ENCODE assay signal across 1 cellular context in the genomic region with DNA sequence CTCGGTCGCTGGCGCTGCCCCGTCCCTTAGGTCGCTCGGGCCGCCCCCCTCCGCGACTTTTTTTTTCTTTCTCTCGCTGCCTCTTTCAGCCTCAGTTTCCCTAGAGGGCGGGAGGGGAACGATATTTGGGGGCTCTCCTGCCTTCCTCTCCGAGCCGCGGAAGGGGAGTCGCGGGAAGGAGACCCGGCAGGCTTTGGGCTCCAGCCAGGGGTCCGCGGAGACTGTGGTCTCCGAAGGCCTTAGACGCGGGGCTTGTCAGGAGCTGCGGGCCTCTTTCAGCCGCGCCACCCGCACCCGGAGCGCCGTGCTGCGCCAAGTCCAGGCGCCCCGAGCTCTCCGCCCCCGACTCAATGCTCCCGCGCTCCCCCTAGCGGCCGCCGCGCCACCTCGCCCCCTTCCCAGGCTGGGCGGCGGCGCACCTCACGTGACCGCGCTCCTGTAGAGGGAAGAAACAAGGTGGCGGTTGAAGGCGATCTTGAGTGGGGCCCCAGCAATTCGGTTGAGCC.
TF ChIP-seq lines count a peak whose summit lies in the region.

A gene (plus strand): TSS at position 427 of the 506 bp plus-strand sequence. CDS start 14,010 bp downstream, outside the sequence.

TF ChIP-seq in K562, 482 proteins besides CTCF, POLR2A, EP300 and RAD21 (continued from another document and continues in another):
- TF ChIP-seq, protein P1, sequence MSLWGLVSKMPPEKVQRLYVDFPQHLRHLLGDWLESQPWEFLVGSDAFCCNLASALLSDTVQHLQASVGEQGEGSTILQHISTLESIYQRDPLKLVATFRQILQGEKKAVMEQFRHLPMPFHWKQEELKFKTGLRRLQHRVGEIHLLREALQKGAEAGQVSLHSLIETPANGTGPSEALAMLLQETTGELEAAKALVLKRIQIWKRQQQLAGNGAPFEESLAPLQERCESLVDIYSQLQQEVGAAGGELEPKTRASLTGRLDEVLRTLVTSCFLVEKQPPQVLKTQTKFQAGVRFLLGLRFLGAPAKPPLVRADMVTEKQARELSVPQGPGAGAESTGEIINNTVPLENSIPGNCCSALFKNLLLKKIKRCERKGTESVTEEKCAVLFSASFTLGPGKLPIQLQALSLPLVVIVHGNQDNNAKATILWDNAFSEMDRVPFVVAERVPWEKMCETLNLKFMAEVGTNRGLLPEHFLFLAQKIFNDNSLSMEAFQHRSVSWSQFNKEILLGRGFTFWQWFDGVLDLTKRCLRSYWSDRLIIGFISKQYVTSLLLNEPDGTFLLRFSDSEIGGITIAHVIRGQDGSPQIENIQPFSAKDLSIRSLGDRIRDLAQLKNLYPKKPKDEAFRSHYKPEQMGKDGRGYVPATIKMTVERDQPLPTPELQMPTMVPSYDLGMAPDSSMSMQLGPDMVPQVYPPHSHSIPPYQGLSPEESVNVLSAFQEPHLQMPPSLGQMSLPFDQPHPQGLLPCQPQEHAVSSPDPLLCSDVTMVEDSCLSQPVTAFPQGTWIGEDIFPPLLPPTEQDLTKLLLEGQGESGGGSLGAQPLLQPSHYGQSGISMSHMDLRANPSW (CRISPR knock-in tag; IDR thresholded peaks at IDR 0.05): no peak
- TF ChIP-seq NFRKB (IDR thresholded peaks at IDR 0.05; ENCODE audit: low read depth) (no peak), SIN3B (IDR thresholded peaks at IDR 0.05; ENCODE audit: low read depth) (no peak), PCBP1 (IDR thresholded peaks at IDR 0.05; ENCODE audit: low read depth, low read length, poor library complexity, severe bottlenecking) (no peak), ZNF239 (CRISPR knock-in tag; IDR thresholded peaks at IDR 0.05) (no peak), ZC3H4 (CRISPR knock-in tag; IDR thresholded peaks at IDR 0.05; ENCODE audit: borderline replicate concordance) (no peak), RBBP5 (IDR thresholded peaks at IDR 0.05; ENCODE audit: borderline replicate concordance, insufficient read depth, low read length, poor library complexity, severe bottlenecking) (no peak), SNIP1 (IDR thresholded peaks at IDR 0.05; ENCODE audit: low read depth) (no peak), DMBX1 (CRISPR knock-in tag; IDR thresholded peaks at IDR 0.05; ENCODE audit: borderline replicate concordance) (no peak), HMG20B (CRISPR knock-in tag; IDR thresholded peaks at IDR 0.05) (no peak), U2AF1 (optimal IDR thresholded peaks at IDR 0.05; ENCODE audit: low read depth, low read length) (peak; percentile 61), ZNF174 (CRISPR knock-in tag; IDR thresholded peaks at IDR 0.05) (no peak), TCFL5 (CRISPR knock-in tag; conservative IDR thresholded peaks at IDR 0.05) (no peak), ELF1 (tag; IDR thresholded peaks at IDR 0.05) (no peak), MCM5 (IDR thresholded peaks at IDR 0.05; ENCODE audit: low read depth) (no peak), CREB1 (IDR thresholded peaks at IDR 0.05) (0 out of 2 replicates have a peak, but pooled peaks have one; percentile 22), CREB1 (CRISPR knock-in tag; IDR thresholded peaks at IDR 0.05) (no peak), TAF1 (IDR thresholded peaks at IDR 0.05; ENCODE audit: control insufficient read depth, extremely low read depth, insufficient read depth, low read length, severe bottlenecking) (peak; percentile 72), NFE2 (IDR thresholded peaks at IDR 0.05; ENCODE audit: low read depth) (no peak), EHMT2 (IDR thresholded peaks at IDR 0.05) (no peak)
- TF ChIP-seq, protein P2, sequence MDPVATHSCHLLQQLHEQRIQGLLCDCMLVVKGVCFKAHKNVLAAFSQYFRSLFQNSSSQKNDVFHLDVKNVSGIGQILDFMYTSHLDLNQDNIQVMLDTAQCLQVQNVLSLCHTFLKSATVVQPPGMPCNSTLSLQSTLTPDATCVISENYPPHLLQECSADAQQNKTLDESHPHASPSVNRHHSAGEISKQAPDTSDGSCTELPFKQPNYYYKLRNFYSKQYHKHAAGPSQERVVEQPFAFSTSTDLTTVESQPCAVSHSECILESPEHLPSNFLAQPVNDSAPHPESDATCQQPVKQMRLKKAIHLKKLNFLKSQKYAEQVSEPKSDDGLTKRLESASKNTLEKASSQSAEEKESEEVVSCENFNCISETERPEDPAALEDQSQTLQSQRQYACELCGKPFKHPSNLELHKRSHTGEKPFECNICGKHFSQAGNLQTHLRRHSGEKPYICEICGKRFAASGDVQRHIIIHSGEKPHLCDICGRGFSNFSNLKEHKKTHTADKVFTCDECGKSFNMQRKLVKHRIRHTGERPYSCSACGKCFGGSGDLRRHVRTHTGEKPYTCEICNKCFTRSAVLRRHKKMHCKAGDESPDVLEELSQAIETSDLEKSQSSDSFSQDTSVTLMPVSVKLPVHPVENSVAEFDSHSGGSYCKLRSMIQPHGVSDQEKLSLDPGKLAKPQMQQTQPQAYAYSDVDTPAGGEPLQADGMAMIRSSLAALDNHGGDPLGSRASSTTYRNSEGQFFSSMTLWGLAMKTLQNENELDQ (CRISPR knock-in tag; IDR thresholded peaks at IDR 0.05; ENCODE audit: borderline replicate concordance): no peak
- TF ChIP-seq, protein P3, sequence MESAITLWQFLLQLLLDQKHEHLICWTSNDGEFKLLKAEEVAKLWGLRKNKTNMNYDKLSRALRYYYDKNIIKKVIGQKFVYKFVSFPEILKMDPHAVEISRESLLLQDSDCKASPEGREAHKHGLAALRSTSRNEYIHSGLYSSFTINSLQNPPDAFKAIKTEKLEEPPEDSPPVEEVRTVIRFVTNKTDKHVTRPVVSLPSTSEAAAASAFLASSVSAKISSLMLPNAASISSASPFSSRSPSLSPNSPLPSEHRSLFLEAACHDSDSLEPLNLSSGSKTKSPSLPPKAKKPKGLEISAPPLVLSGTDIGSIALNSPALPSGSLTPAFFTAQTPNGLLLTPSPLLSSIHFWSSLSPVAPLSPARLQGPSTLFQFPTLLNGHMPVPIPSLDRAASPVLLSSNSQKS (CRISPR knock-in tag; IDR thresholded peaks at IDR 0.05): no peak
- TF ChIP-seq, protein P4, sequence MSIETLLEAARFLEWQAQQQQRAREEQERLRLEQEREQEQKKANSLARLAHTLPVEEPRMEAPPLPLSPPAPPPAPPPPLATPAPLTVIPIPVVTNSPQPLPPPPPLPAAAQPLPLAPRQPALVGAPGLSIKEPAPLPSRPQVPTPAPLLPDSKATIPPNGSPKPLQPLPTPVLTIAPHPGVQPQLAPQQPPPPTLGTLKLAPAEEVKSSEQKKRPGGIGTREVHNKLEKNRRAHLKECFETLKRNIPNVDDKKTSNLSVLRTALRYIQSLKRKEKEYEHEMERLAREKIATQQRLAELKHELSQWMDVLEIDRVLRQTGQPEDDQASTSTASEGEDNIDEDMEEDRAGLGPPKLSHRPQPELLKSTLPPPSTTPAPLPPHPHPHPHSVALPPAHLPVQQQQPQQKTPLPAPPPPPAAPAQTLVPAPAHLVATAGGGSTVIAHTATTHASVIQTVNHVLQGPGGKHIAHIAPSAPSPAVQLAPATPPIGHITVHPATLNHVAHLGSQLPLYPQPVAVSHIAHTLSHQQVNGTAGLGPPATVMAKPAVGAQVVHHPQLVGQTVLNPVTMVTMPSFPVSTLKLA (conservative IDR thresholded peaks at IDR 0.05): peak; percentile 50 to 58; a peak in 3 of 4 replicates
- TF ChIP-seq, protein P5, sequence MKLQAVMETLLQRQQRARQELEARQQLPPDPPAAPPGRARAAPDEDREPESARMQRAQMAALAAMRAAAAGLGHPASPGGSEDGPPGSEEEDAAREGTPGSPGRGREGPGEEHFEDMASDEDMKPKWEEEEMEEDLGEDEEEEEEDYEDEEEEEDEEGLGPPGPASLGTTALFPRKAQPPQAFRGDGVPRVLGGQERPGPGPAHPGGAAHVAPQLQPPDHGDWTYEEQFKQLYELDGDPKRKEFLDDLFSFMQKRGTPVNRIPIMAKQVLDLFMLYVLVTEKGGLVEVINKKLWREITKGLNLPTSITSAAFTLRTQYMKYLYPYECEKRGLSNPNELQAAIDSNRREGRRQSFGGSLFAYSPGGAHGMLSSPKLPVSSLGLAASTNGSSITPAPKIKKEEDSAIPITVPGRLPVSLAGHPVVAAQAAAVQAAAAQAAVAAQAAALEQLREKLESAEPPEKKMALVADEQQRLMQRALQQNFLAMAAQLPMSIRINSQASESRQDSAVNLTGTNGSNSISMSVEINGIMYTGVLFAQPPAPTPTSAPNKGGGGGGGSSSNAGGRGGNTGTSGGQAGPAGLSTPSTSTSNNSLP (IDR thresholded peaks at IDR 0.05; ENCODE audit: borderline replicate concordance, low read depth, low read length): no peak
- TF ChIP-seq, protein P6, sequence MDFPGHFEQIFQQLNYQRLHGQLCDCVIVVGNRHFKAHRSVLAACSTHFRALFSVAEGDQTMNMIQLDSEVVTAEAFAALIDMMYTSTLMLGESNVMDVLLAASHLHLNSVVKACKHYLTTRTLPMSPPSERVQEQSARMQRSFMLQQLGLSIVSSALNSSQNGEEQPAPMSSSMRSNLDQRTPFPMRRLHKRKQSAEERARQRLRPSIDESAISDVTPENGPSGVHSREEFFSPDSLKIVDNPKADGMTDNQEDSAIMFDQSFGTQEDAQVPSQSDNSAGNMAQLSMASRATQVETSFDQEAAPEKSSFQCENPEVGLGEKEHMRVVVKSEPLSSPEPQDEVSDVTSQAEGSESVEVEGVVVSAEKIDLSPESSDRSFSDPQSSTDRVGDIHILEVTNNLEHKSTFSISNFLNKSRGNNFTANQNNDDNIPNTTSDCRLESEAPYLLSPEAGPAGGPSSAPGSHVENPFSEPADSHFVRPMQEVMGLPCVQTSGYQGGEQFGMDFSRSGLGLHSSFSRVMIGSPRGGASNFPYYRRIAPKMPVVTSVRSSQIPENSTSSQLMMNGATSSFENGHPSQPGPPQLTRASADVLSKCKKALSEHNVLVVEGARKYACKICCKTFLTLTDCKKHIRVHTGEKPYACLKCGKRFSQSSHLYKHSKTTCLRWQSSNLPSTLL (IDR thresholded peaks at IDR 0.05): no peak
- TF ChIP-seq, protein P7, sequence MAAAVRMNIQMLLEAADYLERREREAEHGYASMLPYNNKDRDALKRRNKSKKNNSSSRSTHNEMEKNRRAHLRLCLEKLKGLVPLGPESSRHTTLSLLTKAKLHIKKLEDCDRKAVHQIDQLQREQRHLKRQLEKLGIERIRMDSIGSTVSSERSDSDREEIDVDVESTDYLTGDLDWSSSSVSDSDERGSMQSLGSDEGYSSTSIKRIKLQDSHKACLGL (CRISPR knock-in tag; IDR thresholded peaks at IDR 0.05; ENCODE audit: borderline replicate concordance, poor library complexity, severe bottlenecking): no peak
- TF ChIP-seq, protein P8, sequence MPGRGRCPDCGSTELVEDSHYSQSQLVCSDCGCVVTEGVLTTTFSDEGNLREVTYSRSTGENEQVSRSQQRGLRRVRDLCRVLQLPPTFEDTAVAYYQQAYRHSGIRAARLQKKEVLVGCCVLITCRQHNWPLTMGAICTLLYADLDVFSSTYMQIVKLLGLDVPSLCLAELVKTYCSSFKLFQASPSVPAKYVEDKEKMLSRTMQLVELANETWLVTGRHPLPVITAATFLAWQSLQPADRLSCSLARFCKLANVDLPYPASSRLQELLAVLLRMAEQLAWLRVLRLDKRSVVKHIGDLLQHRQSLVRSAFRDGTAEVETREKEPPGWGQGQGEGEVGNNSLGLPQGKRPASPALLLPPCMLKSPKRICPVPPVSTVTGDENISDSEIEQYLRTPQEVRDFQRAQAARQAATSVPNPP (IDR thresholded peaks at IDR 0.05; ENCODE audit: borderline replicate concordance, insufficient read depth, insufficient read length): no peak
- TF ChIP-seq, protein P9, sequence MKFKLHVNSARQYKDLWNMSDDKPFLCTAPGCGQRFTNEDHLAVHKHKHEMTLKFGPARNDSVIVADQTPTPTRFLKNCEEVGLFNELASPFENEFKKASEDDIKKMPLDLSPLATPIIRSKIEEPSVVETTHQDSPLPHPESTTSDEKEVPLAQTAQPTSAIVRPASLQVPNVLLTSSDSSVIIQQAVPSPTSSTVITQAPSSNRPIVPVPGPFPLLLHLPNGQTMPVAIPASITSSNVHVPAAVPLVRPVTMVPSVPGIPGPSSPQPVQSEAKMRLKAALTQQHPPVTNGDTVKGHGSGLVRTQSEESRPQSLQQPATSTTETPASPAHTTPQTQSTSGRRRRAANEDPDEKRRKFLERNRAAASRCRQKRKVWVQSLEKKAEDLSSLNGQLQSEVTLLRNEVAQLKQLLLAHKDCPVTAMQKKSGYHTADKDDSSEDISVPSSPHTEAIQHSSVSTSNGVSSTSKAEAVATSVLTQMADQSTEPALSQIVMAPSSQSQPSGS (CRISPR knock-in tag; IDR thresholded peaks at IDR 0.05): no peak
- TF ChIP-seq, protein P10, sequence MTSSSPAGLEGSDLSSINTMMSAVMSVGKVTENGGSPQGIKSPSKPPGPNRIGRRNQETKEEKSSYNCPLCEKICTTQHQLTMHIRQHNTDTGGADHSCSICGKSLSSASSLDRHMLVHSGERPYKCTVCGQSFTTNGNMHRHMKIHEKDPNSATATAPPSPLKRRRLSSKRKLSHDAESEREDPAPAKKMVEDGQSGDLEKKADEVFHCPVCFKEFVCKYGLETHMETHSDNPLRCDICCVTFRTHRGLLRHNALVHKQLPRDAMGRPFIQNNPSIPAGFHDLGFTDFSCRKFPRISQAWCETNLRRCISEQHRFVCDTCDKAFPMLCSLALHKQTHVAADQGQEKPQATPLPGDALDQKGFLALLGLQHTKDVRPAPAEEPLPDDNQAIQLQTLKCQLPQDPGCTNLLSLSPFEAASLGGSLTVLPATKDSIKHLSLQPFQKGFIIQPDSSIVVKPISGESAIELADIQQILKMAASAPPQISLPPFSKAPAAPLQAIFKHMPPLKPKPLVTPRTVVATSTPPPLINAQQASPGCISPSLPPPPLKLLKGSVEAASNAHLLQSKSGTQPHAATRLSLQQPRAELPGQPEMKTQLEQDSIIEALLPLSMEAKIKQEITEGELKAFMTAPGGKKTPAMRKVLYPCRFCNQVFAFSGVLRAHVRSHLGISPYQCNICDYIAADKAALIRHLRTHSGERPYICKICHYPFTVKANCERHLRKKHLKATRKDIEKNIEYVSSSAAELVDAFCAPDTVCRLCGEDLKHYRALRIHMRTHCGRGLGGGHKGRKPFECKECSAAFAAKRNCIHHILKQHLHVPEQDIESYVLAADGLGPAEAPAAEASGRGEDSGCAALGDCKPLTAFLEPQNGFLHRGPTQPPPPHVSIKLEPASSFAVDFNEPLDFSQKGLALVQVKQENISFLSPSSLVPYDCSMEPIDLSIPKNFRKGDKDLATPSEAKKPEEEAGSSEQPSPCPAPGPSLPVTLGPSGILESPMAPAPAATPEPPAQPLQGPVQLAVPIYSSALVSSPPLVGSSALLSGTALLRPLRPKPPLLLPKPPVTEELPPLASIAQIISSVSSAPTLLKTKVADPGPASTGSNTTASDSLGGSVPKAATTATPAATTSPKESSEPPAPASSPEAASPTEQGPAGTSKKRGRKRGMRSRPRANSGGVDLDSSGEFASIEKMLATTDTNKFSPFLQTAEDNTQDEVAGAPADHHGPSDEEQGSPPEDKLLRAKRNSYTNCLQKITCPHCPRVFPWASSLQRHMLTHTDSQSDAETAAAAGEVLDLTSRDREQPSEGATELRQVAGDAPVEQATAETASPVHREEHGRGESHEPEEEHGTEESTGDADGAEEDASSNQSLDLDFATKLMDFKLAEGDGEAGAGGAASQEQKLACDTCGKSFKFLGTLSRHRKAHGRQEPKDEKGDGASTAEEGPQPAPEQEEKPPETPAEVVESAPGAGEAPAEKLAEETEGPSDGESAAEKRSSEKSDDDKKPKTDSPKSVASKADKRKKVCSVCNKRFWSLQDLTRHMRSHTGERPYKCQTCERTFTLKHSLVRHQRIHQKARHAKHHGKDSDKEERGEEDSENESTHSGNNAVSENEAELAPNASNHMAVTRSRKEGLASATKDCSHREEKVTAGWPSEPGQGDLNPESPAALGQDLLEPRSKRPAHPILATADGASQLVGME (CRISPR knock-in tag; IDR thresholded peaks at IDR 0.05): no peak
- TF ChIP-seq, protein P11, sequence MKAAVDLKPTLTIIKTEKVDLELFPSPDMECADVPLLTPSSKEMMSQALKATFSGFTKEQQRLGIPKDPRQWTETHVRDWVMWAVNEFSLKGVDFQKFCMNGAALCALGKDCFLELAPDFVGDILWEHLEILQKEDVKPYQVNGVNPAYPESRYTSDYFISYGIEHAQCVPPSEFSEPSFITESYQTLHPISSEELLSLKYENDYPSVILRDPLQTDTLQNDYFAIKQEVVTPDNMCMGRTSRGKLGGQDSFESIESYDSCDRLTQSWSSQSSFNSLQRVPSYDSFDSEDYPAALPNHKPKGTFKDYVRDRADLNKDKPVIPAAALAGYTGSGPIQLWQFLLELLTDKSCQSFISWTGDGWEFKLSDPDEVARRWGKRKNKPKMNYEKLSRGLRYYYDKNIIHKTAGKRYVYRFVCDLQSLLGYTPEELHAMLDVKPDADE (conservative IDR thresholded peaks at IDR 0.05; ENCODE audit: control insufficient read depth, low read depth, low read length): no peak
